ENCODE assay signal across 1 cellular context in genomic region chr15:89794627-89795241, GRCh38.
TF ChIP-seq lines count a peak whose summit lies in the region.

No MANE protein-coding gene starts in this region.

TF ChIP-seq in SK-N-SH treated with all-trans-retinoic acid at 6 μM for 48 hours, 23 proteins besides CTCF, POLR2A, EP300 and RAD21 (continued from another document):
- TF ChIP-seq CREB5 (CRISPR knock-in tag; IDR thresholded peaks at IDR 0.05; ENCODE audit: low read depth) (no peak), ZFP3 (CRISPR knock-in tag; IDR thresholded peaks at IDR 0.05) (no peak), TOX (CRISPR knock-in tag; IDR thresholded peaks at IDR 0.05; ENCODE audit: borderline replicate concordance) (no peak), BACH2 (CRISPR knock-in tag; IDR thresholded peaks at IDR 0.05; ENCODE audit: borderline replicate concordance) (no peak), TCF4 (CRISPR knock-in tag; IDR thresholded peaks at IDR 0.05; ENCODE audit: borderline replicate concordance) (no peak), ZNF8 (CRISPR knock-in tag; IDR thresholded peaks at IDR 0.05) (no peak), ARNTL (CRISPR knock-in tag; IDR thresholded peaks at IDR 0.05; ENCODE audit: borderline replicate concordance, low read depth) (no peak), ZC3H10 (CRISPR knock-in tag; IDR thresholded peaks at IDR 0.05) (no peak)
